In genomic region chr1:26530540-26530897, GRCh38 we compare ENCODE assay signal across 8 cellular contexts. TPM values are rescaled to one million over a fixed set of nuclear protein-coding genes. Genes with fewer than 3 reads are reported as not detected.
DNase-seq lines count a peak whose midpoint lies in the region; ATAC-seq and TF ChIP-seq lines count a peak whose summit lies in the region.

No MANE protein-coding gene starts in this region.

- ATAC-seq in GM21367 (IDR thresholded peaks at IDR 0.05; ENCODE audit: unreplicated experiment): no peak

- H3K4me1 Mint-ChIP-seq in HFFc6 (ENCODE audit: low read depth): peaks cover 13% of the 10 kb centered on the region
- peaks cover 22% of the 10 kb centered on the region for H3K4me1 Mint-ChIP-seq in mesothelial cell of epicardium

- H3K36me3 Mint-ChIP-seq in HFFc6 (ENCODE audit: low read depth) (no peaks in the 10 kb centered on the region), mesothelial cell of epicardium (no peaks in the 10 kb centered on the region)

- DNase-seq in ACHN (peak; percentile 12), HFFc6 (no peak), astrocyte of the spinal cord (ENCODE audit: low read depth, low spot score) (no peak), mesothelial cell of epicardium (ENCODE audit: low spot score in 2 of 2, unreplicated experiment in 2 of 2) (no peak), NCI-H1048 (lab: John Stamatoyannopoulos, UW) (no peak)
- no peak for DNase-seq in activated CD8-positive, alpha-beta memory T cell treated with anti-CD3 and anti-CD28 coated beads, Interleukin-2, amount 50 U/mL, for 4 hours
- no peak for DNase-seq in activated CD4-positive, alpha-beta T cell treated with anti-CD3 and anti-CD28 coated beads, Interleukin-2, amount 50 U/mL, for 48 hours

- peak overlapping the region; percentile 78 for H3K4me3 Mint-ChIP-seq in HFFc6
- H3K4me3 Mint-ChIP-seq in mesothelial cell of epicardium: peak overlapping the region; percentile 72

- H3K27ac Mint-ChIP-seq in HFFc6: no peak overlapping the region
- peak overlapping the region; percentile 75 for H3K27ac Mint-ChIP-seq in mesothelial cell of epicardium

- H3K4me3 ChIP-seq in astrocyte of the spinal cord (ENCODE audit: low read depth, low read length): peak overlapping the region; percentile 51

- TF ChIP-seq CTCF in HFFc6 (IDR thresholded peaks at IDR 0.05) (no peak), astrocyte of the spinal cord (IDR thresholded peaks at IDR 0.05; ENCODE audit: low read depth, low read length) (no peak), mesothelial cell of epicardium (IDR thresholded peaks at IDR 0.05; ENCODE audit: unreplicated experiment) (no peak)

- H3K9me3 Mint-ChIP-seq in HFFc6: no peaks in the 10 kb centered on the region
- H3K9me3 Mint-ChIP-seq in mesothelial cell of epicardium: no peaks in the 10 kb centered on the region

- H3K27me3 Mint-ChIP-seq in HFFc6 (ENCODE audit: insufficient read depth): peaks cover 2% of the 10 kb centered on the region; the same call in 1 of the 2 replicates
- peaks cover 1% of the 10 kb centered on the region for H3K27me3 Mint-ChIP-seq in mesothelial cell of epicardium (ENCODE audit: low read depth)

- in situ Hi-C loops in ACHN (cut with HindIII; ENCODE audit: low pct_ligation_motif_present, low pct_unique_long_range_greater_than_20kb, low sequenced_read_pairs) (no loop called here), astrocyte of the spinal cord (cut with HindIII; ENCODE audit: low sequenced_read_pairs) (no loop called here)

RNA-seq across cellular contexts. Expression of gene RPS6KA1, which starts 1.0 kb away (rescaled TPM):
- 1 to 10 TPM; 1.5 to 2.6 (median 1.7) TPM for total RNA-seq in HFFc6 (2021; fragmentation: NEBNext Ultra II Directional; extraction: Animal tissue kit (Norgen Biotek cat#: 25700))
- total RNA-seq in mesothelial cell of epicardium: 18.1 to 20.2 TPM (median 19.4 TPM) in 3 replicates

RNA-seq across cellular contexts. Expression of gene HMGN2, which starts 58.3 kb away (rescaled TPM):
- total RNA-seq in HFFc6 (2021; fragmentation: NEBNext Ultra II Directional; extraction: Animal tissue kit (Norgen Biotek cat#: 25700)): 100 to 1,000 TPM; 440 to 699 (median 668) TPM
- 466 to 497 TPM (median 481 TPM) in 3 replicates for total RNA-seq in mesothelial cell of epicardium
